36 cellular contexts compared by ENCODE assay signal in the genomic region with DNA sequence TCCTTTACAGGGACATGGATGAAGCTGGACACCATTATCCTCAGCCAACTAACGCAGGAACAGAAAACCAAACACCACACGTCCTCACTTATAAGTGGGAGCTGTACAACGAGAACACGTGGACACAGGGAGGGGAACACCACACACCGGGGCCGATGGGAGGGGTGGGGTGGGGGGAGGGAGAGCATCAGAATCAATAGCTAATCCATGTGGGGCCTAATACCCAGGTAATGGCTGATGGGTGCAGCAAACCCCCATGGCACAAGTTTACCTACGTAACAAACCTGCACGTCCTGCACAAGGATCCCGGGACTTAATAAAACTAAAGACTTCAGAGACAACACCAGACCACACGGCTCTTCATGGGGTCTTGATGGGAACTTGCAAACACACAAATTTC.
"Had no signal": no experiment of that assay in that cellular context is flagged by ENCODE, and none has a peak within 500 bp of the region (broad histone marks: within the 10 kb centered on the region; RNA-seq: fewer than 3 reads in every experiment).

No MANE protein-coding gene starts in this region.

- H3K9me3 Mint-ChIP-seq: activated T-helper 2 cell treated with anti-CD3 and anti-CD28 coated beads, Interferon-gamma antibody, Interleukin-2, Interleukin-4, amounts not matched to agents 10 μg/mL and 5 μg/mL and 100 μg/mL, durations not matched to agents 14 hours and 24 hours and 36 hours had no signal

- DNase-seq: activated CD4-positive, alpha-beta memory T cell treated with anti-CD3 and anti-CD28 coated beads, Interleukin-2, amount 10 ng/mL, durations not matched to agents 7 days and 5 days; activated CD4-positive, alpha-beta T cell treated with anti-CD3 and anti-CD28 coated beads for 4 hours; activated CD4-positive, alpha-beta T cell treated with anti-CD3 and anti-CD28 coated beads, Interleukin-2, amount 10 ng/mL, durations not matched to agents 7 days and 5 days; activated CD4-positive, alpha-beta T cell treated with anti-CD3 and anti-CD28 coated beads, Interleukin-2, amount 50 U/mL, for 48 hours; activated CD4-positive, CD25-positive, alpha-beta regulatory T cell treated with anti-CD3 and anti-CD28 coated beads, Interleukin-2, amount 50 U/mL, for 72 hours; activated CD8-positive, alpha-beta memory T cell treated with anti-CD3 and anti-CD28 coated beads for 24 hours; activated CD8-positive, alpha-beta memory T cell treated with anti-CD3 and anti-CD28 coated beads, Interleukin-2, amount 10 ng/mL, durations not matched to agents 7 days and 5 days; activated CD8-positive, alpha-beta memory T cell treated with anti-CD3 and anti-CD28 coated beads, Interleukin-2, amount 50 U/mL, for 48 hours; activated CD8-positive, alpha-beta T cell treated with anti-CD3 and anti-CD28 coated beads, Interleukin-2, amount 10 ng/mL, durations not matched to agents 7 days and 5 days; activated effector memory CD4-positive, alpha-beta T cell treated with Interleukin-2 at 50 U/mL for 16 hours; activated gamma-delta T cell; activated naive CD4-positive, alpha-beta T cell treated with anti-CD3 and anti-CD28 coated beads, Interleukin-2, amount 10 ng/mL, durations not matched to agents 7 days and 5 days; activated naive CD4-positive, alpha-beta T cell treated with Interleukin-2 at 50 U/mL for 16 hours; activated naive CD8-positive, alpha-beta T cell treated with anti-CD3 and anti-CD28 coated beads, Interleukin-2, amount 10 ng/mL, durations not matched to agents 7 days and 5 days; activated naive CD8-positive, alpha-beta T cell treated with anti-CD3 and anti-CD28 coated beads, Interleukin-2, amount 50 U/mL, for 24 hours; activated T-cell treated with anti-CD3 and anti-CD28 coated beads, Interleukin-2, amount 50 U/mL, for 24 hours; activated T-cell treated with anti-CD3 and anti-CD28 coated beads, Interleukin-2, amount 50 U/mL, for 48 hours; amygdala; anterior cingulate cortex; caudate nucleus; T-helper 1 cell; T-helper 2 cell; T-helper 9 cell had no signal

- H3K36me3 ChIP-seq: ascending aorta, cardiac muscle cell had no signal

- H3K27me3 Mint-ChIP-seq: activated naive CD4-positive, alpha-beta T cell treated with anti-CD3 and anti-CD28 coated beads, Interleukin-2, amount 50 U/mL, for 24 hours; activated naive CD8-positive, alpha-beta T cell; activated naive CD8-positive, alpha-beta T cell treated with anti-CD3 and anti-CD28 coated beads, Interleukin-2, amount 10 ng/mL, durations not matched to agents 7 days and 5 days; activated naive CD8-positive, alpha-beta T cell treated with anti-CD3 and anti-CD28 coated beads, Interleukin-2, amount 50 U/mL, for 24 hours; activated T-cell treated with anti-CD3 and anti-CD28 coated beads, Interleukin-2, amount 50 U/mL, for 24 hours; brain; central memory CD8-positive, alpha-beta T cell had no signal

- H3K4me3 Mint-ChIP-seq: activated B cell treated with CpG ODN at 0.5 μM for 24 hours; activated CD4-positive, alpha-beta memory T cell treated with anti-CD3 and anti-CD28 coated beads, Interleukin-2, amount 10 ng/mL, durations not matched to agents 7 days and 5 days; activated CD4-positive, alpha-beta T cell treated with anti-CD3 and anti-CD28 coated beads, Interleukin-2, amount 10 ng/mL, durations not matched to agents 7 days and 5 days; activated CD8-positive, alpha-beta memory T cell treated with anti-CD3 and anti-CD28 coated beads, Interleukin-2, amount 10 ng/mL, durations not matched to agents 7 days and 5 days; activated CD8-positive, alpha-beta T cell treated with anti-CD3 and anti-CD28 coated beads, Interleukin-2, amount 10 ng/mL, durations not matched to agents 7 days and 5 days; activated naive CD4-positive, alpha-beta T cell treated with anti-CD3 and anti-CD28 coated beads, Interleukin-2, amount 10 ng/mL, durations not matched to agents 7 days and 5 days; activated naive CD4-positive, alpha-beta T cell treated with anti-CD3 and anti-CD28 coated beads, Interleukin-2, amount 50 U/mL, for 24 hours; activated naive CD8-positive, alpha-beta T cell; activated naive CD8-positive, alpha-beta T cell treated with anti-CD3 and anti-CD28 coated beads, Interleukin-2, amount 10 ng/mL, durations not matched to agents 7 days and 5 days; activated naive CD8-positive, alpha-beta T cell treated with anti-CD3 and anti-CD28 coated beads, Interleukin-2, amount 50 U/mL, for 24 hours; activated T-cell treated with anti-CD3 and anti-CD28 coated beads, Interleukin-2, amount 50 U/mL, for 24 hours; brain; central memory CD8-positive, alpha-beta T cell; T-helper 1 cell treated with Interleukin-12 subunit alpha and Interleukin-12 subunit beta and Interleukin-4 antibody, amounts not matched to agents 30 μg/mL and 1 μg/mL, for 36 hours; T-helper 2 cell treated with Interferon-gamma antibody and Interleukin-4, amounts not matched to agents 5 μg/mL and 100 μg/mL, for 36 hours had no signal

- H3K36me3 Mint-ChIP-seq: activated CD8-positive, alpha-beta memory T cell treated with anti-CD3 and anti-CD28 coated beads, Interleukin-2, amount 10 ng/mL, durations not matched to agents 7 days and 5 days; activated naive CD4-positive, alpha-beta T cell treated with anti-CD3 and anti-CD28 coated beads, Interleukin-2, amount 10 ng/mL, durations not matched to agents 7 days and 5 days; activated naive CD4-positive, alpha-beta T cell treated with anti-CD3 and anti-CD28 coated beads, Interleukin-2, amount 50 U/mL, for 24 hours; activated naive CD8-positive, alpha-beta T cell treated with anti-CD3 and anti-CD28 coated beads, Interleukin-2, amount 10 ng/mL, durations not matched to agents 7 days and 5 days had no signal

- H3K4me1 Mint-ChIP-seq: activated B cell treated with CpG ODN at 0.5 μM for 24 hours; activated CD4-positive, alpha-beta memory T cell treated with anti-CD3 and anti-CD28 coated beads, Interleukin-2, amount 10 ng/mL, durations not matched to agents 7 days and 5 days; activated CD4-positive, alpha-beta T cell treated with anti-CD3 and anti-CD28 coated beads, Interleukin-2, amount 10 ng/mL, durations not matched to agents 7 days and 5 days; activated CD8-positive, alpha-beta memory T cell treated with anti-CD3 and anti-CD28 coated beads, Interleukin-2, amount 10 ng/mL, durations not matched to agents 7 days and 5 days; activated naive CD4-positive, alpha-beta T cell treated with anti-CD3 and anti-CD28 coated beads, Interleukin-2, amount 10 ng/mL, durations not matched to agents 7 days and 5 days; activated naive CD4-positive, alpha-beta T cell treated with anti-CD3 and anti-CD28 coated beads, Interleukin-2, amount 50 U/mL, for 24 hours; activated naive CD8-positive, alpha-beta T cell treated with anti-CD3 and anti-CD28 coated beads, Interleukin-2, amount 10 ng/mL, durations not matched to agents 7 days and 5 days; activated naive CD8-positive, alpha-beta T cell treated with anti-CD3 and anti-CD28 coated beads, Interleukin-2, amount 50 U/mL, for 24 hours; brain; central memory CD8-positive, alpha-beta T cell had no signal

- H3K27me3 ChIP-seq: ascending aorta, cardiac muscle cell had no signal

- H3K4me3 ChIP-seq: ascending aorta, cardiac muscle cell had no signal

- H3K27ac Mint-ChIP-seq: activated B cell treated with CpG ODN at 0.5 μM for 24 hours; activated CD4-positive, alpha-beta memory T cell treated with anti-CD3 and anti-CD28 coated beads, Interleukin-2, amount 10 ng/mL, durations not matched to agents 7 days and 5 days; activated CD4-positive, alpha-beta T cell treated with anti-CD3 and anti-CD28 coated beads, Interleukin-2, amount 10 ng/mL, durations not matched to agents 7 days and 5 days; activated CD8-positive, alpha-beta memory T cell treated with anti-CD3 and anti-CD28 coated beads, Interleukin-2, amount 10 ng/mL, durations not matched to agents 7 days and 5 days; activated CD8-positive, alpha-beta T cell treated with anti-CD3 and anti-CD28 coated beads, Interleukin-2, amount 10 ng/mL, durations not matched to agents 7 days and 5 days; activated naive CD4-positive, alpha-beta T cell treated with anti-CD3 and anti-CD28 coated beads, Interleukin-2, amount 10 ng/mL, durations not matched to agents 7 days and 5 days; activated naive CD4-positive, alpha-beta T cell treated with anti-CD3 and anti-CD28 coated beads, Interleukin-2, amount 50 U/mL, for 24 hours; activated naive CD8-positive, alpha-beta T cell; activated naive CD8-positive, alpha-beta T cell treated with anti-CD3 and anti-CD28 coated beads, Interleukin-2, amount 10 ng/mL, durations not matched to agents 7 days and 5 days; activated naive CD8-positive, alpha-beta T cell treated with anti-CD3 and anti-CD28 coated beads, Interleukin-2, amount 50 U/mL, for 24 hours; activated T-cell treated with anti-CD3 and anti-CD28 coated beads, Interleukin-2, amount 50 U/mL, for 24 hours; activated T-helper 2 cell treated with anti-CD3 and anti-CD28 coated beads, Interferon-gamma antibody, Interleukin-2, Interleukin-4, amounts not matched to agents 10 μg/mL and 5 μg/mL and 100 μg/mL, durations not matched to agents 14 hours and 24 hours and 36 hours; brain; T-helper 1 cell treated with Interleukin-12 subunit alpha and Interleukin-12 subunit beta and Interleukin-4 antibody, amounts not matched to agents 30 μg/mL and 1 μg/mL, for 36 hours; T-helper 2 cell treated with Interferon-gamma antibody and Interleukin-4, amounts not matched to agents 5 μg/mL and 100 μg/mL, for 36 hours had no signal

- H3K27ac ChIP-seq: ascending aorta, cardiac muscle cell, VCaP had no signal

- ATAC-seq: activated CD8-positive, alpha-beta memory T cell treated with anti-CD3 and anti-CD28 coated beads, Interleukin-2, amount 10 ng/mL, durations not matched to agents 7 days and 5 days; activated CD8-positive, alpha-beta T cell treated with anti-CD3 and anti-CD28 coated beads, Interleukin-2, amount 10 ng/mL, durations not matched to agents 7 days and 5 days; activated naive CD8-positive, alpha-beta T cell treated with anti-CD3 and anti-CD28 coated beads, Interleukin-2, amount 50 U/mL, for 24 hours had no signal

- FAIRE-seq: bronchial epithelial cell, TTC549 had no signal
